18 cellular contexts compared by ENCODE assay signal in genomic region chr3:84738101-84738500, GRCh38.
"Had no signal": no experiment of that assay in that cellular context is flagged by ENCODE, and none has a peak within 500 bp of the region (broad histone marks: within the 10 kb centered on the region; RNA-seq: fewer than 3 reads in every experiment).

No MANE protein-coding gene starts in this region.

- H3K4me3 Mint-ChIP-seq: activated naive CD4-positive, alpha-beta T cell treated with anti-CD3 and anti-CD28 coated beads for 36 hours; activated naive CD8-positive, alpha-beta T cell treated with anti-CD3 and anti-CD28 coated beads, Interleukin-2, amount 50 U/mL, for 24 hours; dendritic cell treated with granulocyte-macrophage colony-stimulating factor and Interleukin-4, amounts not matched to agents 40 ng/mL and 50 ng/mL, for 4 days; nephron progenitor cell had no signal

- H3K27me3 ChIP-seq: foreskin keratinocyte, spleen, stomach, upper lobe of right lung had no signal

- H3K27ac Mint-ChIP-seq: activated naive CD4-positive, alpha-beta T cell treated with anti-CD3 and anti-CD28 coated beads for 36 hours; activated naive CD8-positive, alpha-beta T cell treated with anti-CD3 and anti-CD28 coated beads, Interleukin-2, amount 50 U/mL, for 24 hours; activated T-helper 2 cell treated with anti-CD3 and anti-CD28 coated beads, Interferon-gamma antibody, Interleukin-2, Interleukin-4, amounts not matched to agents 10 μg/mL and 5 μg/mL and 100 μg/mL, durations not matched to agents 14 hours and 24 hours and 36 hours; dendritic cell treated with granulocyte-macrophage colony-stimulating factor and Interleukin-4, amounts not matched to agents 40 ng/mL and 50 ng/mL, for 4 days; nephron progenitor cell had no signal

- H3K4me1 ChIP-seq: foreskin keratinocyte, lower lobe of right lung, prostate gland, stomach, upper lobe of right lung had no signal

- H3K27ac ChIP-seq: foreskin keratinocyte, lower lobe of right lung, prostate gland, spleen, stomach, thoracic aorta, upper lobe of right lung, WERI-Rb-1 had no signal

- H3K4me3 ChIP-seq: lower lobe of right lung, prostate gland, spleen, stomach, thoracic aorta, upper lobe of right lung had no signal

- H3K4me1 Mint-ChIP-seq: activated naive CD8-positive, alpha-beta T cell treated with anti-CD3 and anti-CD28 coated beads, Interleukin-2, amount 50 U/mL, for 24 hours; nephron progenitor cell had no signal

- H3K9me3 ChIP-seq: lower lobe of right lung, prostate gland, spleen, thoracic aorta, upper lobe of right lung had no signal

- H3K27me3 Mint-ChIP-seq: activated naive CD8-positive, alpha-beta T cell treated with anti-CD3 and anti-CD28 coated beads, Interleukin-2, amount 50 U/mL, for 24 hours; dendritic cell treated with granulocyte-macrophage colony-stimulating factor and Interleukin-4, amounts not matched to agents 40 ng/mL and 50 ng/mL, for 4 days had no signal

- H3K36me3 ChIP-seq: lower lobe of right lung, prostate gland, spleen, stomach, thoracic aorta, upper lobe of right lung, WERI-Rb-1 had no signal

- ATAC-seq: activated naive CD8-positive, alpha-beta T cell treated with anti-CD3 and anti-CD28 coated beads, Interleukin-2, amount 50 U/mL, for 24 hours; foreskin keratinocyte; lower lobe of right lung; right cardiac atrium; upper lobe of right lung had no signal

- H3K9me3 Mint-ChIP-seq: nephron progenitor cell had no signal

- DNase-seq: activated CD4-positive, alpha-beta T cell treated with anti-CD3 and anti-CD28 coated beads, Interleukin-2, amount 50 U/mL, for 48 hours; activated naive CD4-positive, alpha-beta T cell treated with anti-CD3 and anti-CD28 coated beads for 36 hours; activated naive CD8-positive, alpha-beta T cell treated with anti-CD3 and anti-CD28 coated beads, Interleukin-2, amount 50 U/mL, for 24 hours; aorta; effector memory CD4-positive, alpha-beta T cell; foreskin keratinocyte; left cardiac atrium; lower lobe of right lung; nephron progenitor cell; right cardiac atrium; spleen; stomach; upper lobe of right lung; WERI-Rb-1 had no signal
